In the genomic region with DNA sequence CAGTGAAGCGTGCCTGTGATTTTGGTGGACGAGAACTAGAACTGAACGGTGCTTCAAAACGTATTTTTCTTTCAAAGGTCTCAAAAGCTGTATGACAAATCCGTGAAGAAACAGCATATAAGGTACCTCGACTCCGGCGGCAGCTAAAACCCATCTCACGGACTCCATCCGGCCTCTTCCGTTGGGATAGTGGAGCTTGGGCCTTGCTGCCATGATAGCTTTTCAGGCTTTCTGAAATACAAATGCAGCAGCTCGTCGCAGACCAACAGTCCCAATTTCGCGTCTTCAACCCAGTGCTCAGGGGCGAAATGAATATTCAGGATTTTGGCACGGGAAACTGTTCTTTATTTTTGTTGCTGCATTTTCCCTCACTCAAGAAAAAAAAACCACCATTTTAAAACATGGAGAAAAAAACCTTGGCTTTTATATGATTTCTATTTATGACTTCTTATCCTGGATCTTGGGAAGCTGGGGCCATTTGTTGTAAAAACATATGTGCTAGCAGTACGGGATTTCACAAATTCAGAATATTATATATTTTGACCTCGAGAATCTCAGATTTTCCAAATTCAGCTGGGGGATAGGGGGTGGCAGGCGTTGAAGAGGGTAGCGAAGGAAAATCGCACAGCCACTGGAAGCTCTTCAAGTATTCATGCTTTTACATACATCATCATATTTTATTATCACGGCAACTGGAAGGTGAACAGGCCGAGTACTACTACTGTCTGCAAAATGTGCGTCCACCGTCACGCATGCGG, we compare ENCODE assay signal across 8 cellular contexts. TPM values are rescaled to one million over a fixed set of nuclear protein-coding genes. Genes with fewer than 3 reads are reported as not detected.
DNase-seq lines count a peak whose midpoint lies in the region; ATAC-seq and TF ChIP-seq lines count a peak whose summit lies in the region.

No MANE protein-coding gene starts in this region.

- peak overlapping the region; percentile 72 for H3K4me3 ChIP-seq in cardiac muscle cell
- H3K4me3 ChIP-seq in rectal smooth muscle tissue (ENCODE audit: low read length) = peak overlapping the region; percentile 95

- H3K9me3 ChIP-seq in cardiac muscle cell (ENCODE audit: low read depth) = no peaks in the 10 kb centered on the region

- ATAC-seq in Right ventricle myocardium inferior = no peak

- peak overlapping the region; percentile 94 for H3K9ac ChIP-seq in rectal smooth muscle tissue (ENCODE audit: low read length)

- DNase-seq in cardiac muscle cell (ENCODE audit: low read depth in 1 of 2, low spot score in 1 of 2) = peak; percentile 35 to 55
- DNase-seq in Right ventricle myocardium inferior (ENCODE audit: missing footprints) = no peak
- DNase-seq in NCI-H1105 (lab: John Stamatoyannopoulos, UW) = peak; percentile 33
- peak; percentile 36 for DNase-seq in amniotic epithelial cell (ENCODE audit: low read depth)
- DNase-seq in hippocampal formation (lab: John Stamatoyannopoulos, UW) = peak; percentile 57 to 65
- DNase-seq in effector CD8-positive, alpha-beta T cell (lab: John Stamatoyannopoulos, UW) = no peak
- no peak for DNase-seq in central memory CD4-positive, alpha-beta T cell

- H3K36me3 ChIP-seq in cardiac muscle cell = no peaks in the 10 kb centered on the region
- H3K36me3 ChIP-seq in rectal smooth muscle tissue (ENCODE audit: control insufficient read depth, insufficient read depth, low read length) = no peaks in the 10 kb centered on the region

- TF ChIP-seq CTCF in cardiac muscle cell (IDR thresholded peaks at IDR 0.05; ENCODE audit: low read depth, low read length) = no peak

- intact Hi-C loops in Right ventricle myocardium inferior (cut with DNase I) = loop anchor here (10.0 kb wide), 4 partner anchors 329 to 589 kb away; no protein-coding TSS in a partner anchor

- H3K27me3 ChIP-seq in cardiac muscle cell (no peaks in the 10 kb centered on the region), rectal smooth muscle tissue (ENCODE audit: control insufficient read depth, insufficient read depth, low read length) (no peaks in the 10 kb centered on the region)

- H3K27ac ChIP-seq in cardiac muscle cell (peak overlapping the region; percentile 99), rectal smooth muscle tissue (ENCODE audit: low read depth, low read length) (peak overlapping the region; percentile 98)

- peaks cover 8% of the 10 kb centered on the region for H3K4me1 ChIP-seq in cardiac muscle cell (ENCODE audit: low read depth)
- peaks cover 8% of the 10 kb centered on the region for H3K4me1 ChIP-seq in rectal smooth muscle tissue (ENCODE audit: control insufficient read depth, insufficient read depth, low read length)

RNA-seq across cellular contexts. Expression of a gene that starts 0.9 kb away (rescaled TPM):
- total RNA-seq in cardiac muscle cell = 50.1 and 64.5 TPM in 2 replicates
- 91.1 and 170 TPM in 2 replicates for polyA plus RNA-seq in cardiac muscle cell
- 10.6 TPM for total RNA-seq in Right ventricle myocardium inferior

Comparison
In these comparisons a context has a peak if more than half of its experiments do, and no peak if none do; other contexts are left out.
1. DNase-seq: peak in cardiac muscle cell (2 of 2), NCI-H1105 (single experiment), amniotic epithelial cell (single experiment) and hippocampal formation (2 of 2); none in Right ventricle myocardium inferior (single experiment), effector CD8-positive, alpha-beta T cell (single experiment) and central memory CD4-positive, alpha-beta T cell (single experiment).